Comparison of ENCODE assay signal across 1 cellular context in the genomic region with DNA sequence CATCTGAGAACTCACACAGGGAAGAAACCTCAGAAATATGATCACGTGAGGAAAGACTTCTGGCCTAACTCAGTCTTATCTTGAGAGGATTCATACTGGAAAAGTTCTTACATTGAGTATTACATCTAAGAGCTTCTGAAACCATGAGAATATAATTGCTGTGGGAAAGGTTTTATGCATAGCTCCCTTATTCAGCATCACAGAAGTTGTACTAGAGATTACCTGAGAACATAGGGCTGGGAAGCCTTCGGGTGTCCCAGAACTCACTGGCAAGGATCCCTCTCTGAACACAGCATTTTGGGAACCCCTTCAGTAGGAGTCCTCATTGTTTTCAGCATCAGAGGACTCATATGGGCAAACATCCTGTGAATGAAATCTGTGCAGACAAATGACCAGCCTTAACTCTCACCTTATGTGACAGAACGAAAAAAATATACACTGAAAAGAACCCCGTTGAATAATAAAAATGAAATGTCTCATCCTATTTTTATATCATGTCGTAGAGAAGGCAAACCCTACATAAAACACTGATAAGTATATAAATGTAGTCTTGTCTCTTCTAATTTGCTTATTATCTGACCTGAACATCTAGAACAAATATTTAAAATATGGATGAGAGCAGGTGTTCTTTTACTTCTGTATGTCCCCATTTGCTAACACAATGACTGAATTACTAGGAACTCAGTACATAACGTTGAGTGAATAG.
TF ChIP-seq lines count a peak whose summit lies in the region.

No MANE protein-coding gene starts in this region.

TF ChIP-seq in endothelial cell of umbilical vein, 7 proteins besides CTCF, POLR2A, EP300 and RAD21:
- no peak for TF ChIP-seq POLR2AphosphoS5 (IDR thresholded peaks at IDR 0.05; ENCODE audit: insufficient read depth, low read depth, low read length)
- TF ChIP-seq EZH2 (IDR thresholded peaks at IDR 0.05; ENCODE audit: borderline replicate concordance, low read depth, low read length, severe bottlenecking) = no peak
- TF ChIP-seq MYC (IDR thresholded peaks at IDR 0.05; ENCODE audit: low read depth, low read length) = no peak
- TF ChIP-seq MAX (IDR thresholded peaks at IDR 0.05; ENCODE audit: insufficient read depth, insufficient read length) = no peak
- no peak for TF ChIP-seq FOS (IDR thresholded peaks at IDR 0.05; ENCODE audit: borderline replicate concordance, insufficient read depth, low read length)
- TF ChIP-seq JUN (IDR thresholded peaks at IDR 0.05; ENCODE audit: borderline replicate concordance, insufficient read depth, insufficient read length, low read depth) = no peak
- no peak for TF ChIP-seq GATA2 (IDR thresholded peaks at IDR 0.05; ENCODE audit: insufficient read depth, insufficient read length, low read depth, low read length)
